8 cellular contexts compared by ENCODE assay signal in genomic region chr13:31365630-31366029, GRCh38.
"Had no signal": no experiment of that assay in that cellular context is flagged by ENCODE, and none has a peak within 500 bp of the region (broad histone marks: within the 10 kb centered on the region; RNA-seq: fewer than 3 reads in every experiment).

No MANE protein-coding gene starts in this region.

- H3K27ac ChIP-seq: GM23248 had no signal

- DNase-seq: GM23248, GOT3, H7, H9, HCEC 1CT, HFFc6 had no signal

- H3K9ac ChIP-seq: GM23248 had no signal

- H3K4me1 ChIP-seq: HAP-1 had no signal

- H2AFZ ChIP-seq: GM23248, GM23338 had no signal

- H3K4me3 ChIP-seq: GM23248, GM23338, HAP-1 had no signal

- H3K36me3 ChIP-seq: HAP-1 had no signal

- H3K4me2 ChIP-seq: GM23338 had no signal
